8 cellular contexts compared by ENCODE assay signal in genomic region chr2:240560480-240561324, GRCh38.
DNase-seq lines count a peak whose midpoint lies in the region; ATAC-seq and TF ChIP-seq lines count a peak whose summit lies in the region.

No MANE protein-coding gene starts in this region.

- peak overlapping the region; percentile 79 for H3K27ac ChIP-seq in muscle layer of colon (ENCODE audit: low read depth, low read length)

- DNase-seq in DMS153 treated with DMSO at 0.1 percent for 48 hours (lab: John Stamatoyannopoulos, UW; ENCODE audit: unreplicated experiment) (peak; percentile 95), OCI-M2 (lab: John Stamatoyannopoulos, UW; ENCODE audit: unreplicated experiment) (peak; percentile 80), erythroblast (lab: John Stamatoyannopoulos, UW) (peak; percentile 99)
- peak; percentile 100 for DNase-seq in activated T-cell treated with anti-CD3 and anti-CD28 coated beads, Interleukin-2, amount 50 U/mL, for 1 hour
- peak; percentile 99 to 100 for DNase-seq in stimulated activated CD8-positive, alpha-beta memory T cell treated with anti-CD3 and anti-CD28 coated beads, Interleukin-7, amount 100 ng/mL, for 1 hour (ENCODE audit: low read depth in 2 of 2)

- peak; percentile 97 for TF ChIP-seq POLR2A in erythroblast (IDR thresholded peaks at IDR 0.05; ENCODE audit: low read length)

- no peak for TF ChIP-seq EP300 in Ishikawa (IDR thresholded peaks at IDR 0.05; ENCODE audit: borderline replicate concordance)

- peak; percentile 52 for ATAC-seq in GM21576 (IDR thresholded peaks at IDR 0.05; ENCODE audit: unreplicated experiment)

- no peaks in the 10 kb centered on the region for H3K9me3 ChIP-seq in muscle layer of colon (ENCODE audit: low read length)

- peaks cover 24% of the 10 kb centered on the region for H3K4me1 ChIP-seq in muscle layer of colon (ENCODE audit: insufficient read depth, low read length)

- no peak for TF ChIP-seq RAD21 in Ishikawa (IDR thresholded peaks at IDR 0.05; ENCODE audit: low read depth)

- H3K4me3 ChIP-seq in muscle layer of colon (ENCODE audit: low read depth in 1 of 2, low read length in 2 of 2) = peak overlapping the region; percentile 51 to 69

- H3K27me3 ChIP-seq in muscle layer of colon (ENCODE audit: control insufficient read depth in 1 of 2, insufficient read depth in 2 of 2, low read length in 2 of 2) = peaks cover 0 to 16% of the 10 kb centered on the region in 2 donors

- H3K9ac ChIP-seq in muscle layer of colon (ENCODE audit: low read length) = no peak overlapping the region

- no peaks in the 10 kb centered on the region for H3K36me3 ChIP-seq in muscle layer of colon (ENCODE audit: insufficient read depth, low read length)

TF ChIP-seq in Ishikawa, 13 proteins besides CTCF, POLR2A, EP300 and RAD21:
- TF ChIP-seq YY1 (IDR thresholded peaks at IDR 0.05; ENCODE audit: low read depth) (no peak), TCF12 (IDR thresholded peaks at IDR 0.05; ENCODE audit: low read depth) (peak; percentile 2; the same call in 1 of the 2 replicates), REST (IDR thresholded peaks at IDR 0.05; ENCODE audit: low read depth) (no peak), EGR1 (IDR thresholded peaks at IDR 0.05) (no peak), CEBPB (IDR thresholded peaks at IDR 0.05) (no peak), NFIC (IDR thresholded peaks at IDR 0.05) (0 out of 2 replicates have a peak, but pooled peaks have one; percentile 3), CREB1 (IDR thresholded peaks at IDR 0.05; ENCODE audit: low read depth) (peak; percentile 29; the same call in 1 of the 2 replicates), ZBTB7A (IDR thresholded peaks at IDR 0.05; ENCODE audit: low read depth) (peak; percentile 47; the same call in 1 of the 2 replicates), TAF1 (IDR thresholded peaks at IDR 0.05; ENCODE audit: low read depth) (peak; percentile 70), FOXM1 (IDR thresholded peaks at IDR 0.05; ENCODE audit: borderline replicate concordance, low read depth) (no peak), TEAD4 (IDR thresholded peaks at IDR 0.05) (no peak)
- TF ChIP-seq, protein P1, sequence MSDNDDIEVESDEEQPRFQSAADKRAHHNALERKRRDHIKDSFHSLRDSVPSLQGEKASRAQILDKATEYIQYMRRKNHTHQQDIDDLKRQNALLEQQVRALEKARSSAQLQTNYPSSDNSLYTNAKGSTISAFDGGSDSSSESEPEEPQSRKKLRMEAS (IDR thresholded peaks at IDR 0.05) = peak; percentile 94
- TF ChIP-seq, protein P2, sequence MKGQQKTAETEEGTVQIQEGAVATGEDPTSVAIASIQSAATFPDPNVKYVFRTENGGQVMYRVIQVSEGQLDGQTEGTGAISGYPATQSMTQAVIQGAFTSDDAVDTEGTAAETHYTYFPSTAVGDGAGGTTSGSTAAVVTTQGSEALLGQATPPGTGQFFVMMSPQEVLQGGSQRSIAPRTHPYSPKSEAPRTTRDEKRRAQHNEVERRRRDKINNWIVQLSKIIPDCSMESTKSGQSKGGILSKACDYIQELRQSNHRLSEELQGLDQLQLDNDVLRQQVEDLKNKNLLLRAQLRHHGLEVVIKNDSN (IDR thresholded peaks at IDR 0.05) = no peak

Comparison
In these comparisons a context has a peak if more than half of its experiments do, and no peak if none do; other contexts are left out.
1. Peak in every context shown above with its lines: DNase-seq, ATAC-seq, H3K4me3 ChIP-seq and H3K27ac ChIP-seq.